Comparison of ENCODE assay signal across 24 cellular contexts in the genomic region with DNA sequence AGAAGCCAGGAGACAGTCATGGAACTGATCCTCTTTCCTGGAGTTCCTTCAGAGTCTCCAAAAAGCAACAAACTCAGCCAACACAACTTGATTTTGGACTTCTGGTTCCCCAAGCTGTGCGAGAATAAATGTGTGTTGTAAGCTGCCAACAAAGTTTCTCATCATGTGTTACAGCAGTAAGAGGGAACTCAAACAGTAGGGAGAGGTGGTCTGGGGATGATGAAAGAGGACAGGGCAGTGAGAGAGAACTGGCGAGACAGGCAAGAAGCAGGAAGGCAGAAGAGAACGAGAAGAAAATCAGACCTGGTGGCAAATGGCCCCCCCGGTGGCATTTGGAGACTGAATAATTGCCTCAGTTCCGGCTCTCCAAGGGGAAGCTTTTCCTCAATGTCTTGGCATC.
DNase-seq lines count a peak whose midpoint lies in the region; FAIRE-seq and TF ChIP-seq lines count a peak whose summit lies in the region.
"Had no signal": no experiment of that assay in that cellular context is flagged by ENCODE, and none has a peak within 500 bp of the region (broad histone marks: within the 10 kb centered on the region; RNA-seq: fewer than 3 reads in every experiment).

No MANE protein-coding gene starts in this region.

- H3K18ac ChIP-seq in H1 (ENCODE audit: extremely low read depth, low read length): no peak overlapping the region

- H2BK20ac ChIP-seq in H1 (ENCODE audit: low read length): no peak overlapping the region

- DNase-seq in NOMO-1 treated with DMSO at 0.1 percent for 48 hours (lab: John Stamatoyannopoulos, UW; ENCODE audit: unreplicated experiment) (peak; percentile 21), NOMO-1 treated with dmso at 0.1 percent for 144 hours (lab: John Stamatoyannopoulos, UW; ENCODE audit: unreplicated experiment) (no peak), H1 (ENCODE audit: low read depth in 1 of 2, low spot score in 2 of 2) (no peak), pons (ENCODE audit: low spot score) (peak; percentile 46), NCI-H2081 treated with DMSO at 0.1 percent for 48 hours (lab: John Stamatoyannopoulos, UW) (no peak), PC-9 (no peak), NCI-H1694 (lab: John Stamatoyannopoulos, UW) (no peak)
- DNase-seq: AML-193; CD4-positive, CD25-positive, alpha-beta regulatory T cell; CD8-positive, alpha-beta memory T cell; COR-L47; DMS 273 treated with DMSO at 0.1 percent for 48 hours; DMS53; DND-41; EL; GM23248; HCEC 1CT; KBM-7 had no signal

- no peaks in the 10 kb centered on the region for H3F3A ChIP-seq in PC-9 (ENCODE audit: insufficient read depth, low read depth)

- TF ChIP-seq CTCF in H1 (IDR thresholded peaks at IDR 0.05; ENCODE audit: control extremely low read depth in 1 of 3, insufficient read depth in 1 of 3, low read depth in 1 of 3, low read length in 3 of 3) (no peak), PC-9 (conservative IDR thresholded peaks at IDR 0.05) (no peak)

- no TSS peak for BruUV-seq in PC-9 (replicated peaks; lab: Mats Ljungman, UMichigan)

- H4K91ac ChIP-seq in H1 (replicated peaks; ENCODE audit: insufficient read length, low read length): no peak overlapping the region

- H3K79me1 ChIP-seq in H1 (ENCODE audit: low read depth, low read length): no peaks in the 10 kb centered on the region

- H3K4me3 ChIP-seq in H1 (ENCODE audit: extremely low read depth in 1 of 4, insufficient read depth in 2 of 4, low read depth in 3 of 4, low read length in 4 of 4) (no peak overlapping the region), PC-9 (no peak overlapping the region)
- H3K4me3 ChIP-seq: A549, BLaER1, GM12878, GM23248 had no signal

- POLR2A ChIA-PET in H1 (lab: Charles Lee; ENCODE audit: partially characterized antibody) (no interaction called here), PC-9 (lab: Charles Lee; ENCODE audit: unreplicated experiment) (no interaction called here)

- H4K5ac ChIP-seq in H1 (ENCODE audit: insufficient read length, low read depth, low read length): no peak overlapping the region

- intact Hi-C loops in PC-9 (cut with micrococcal nuclease; ENCODE audit: unreplicated experiment): no loop called here

- H2BK5ac ChIP-seq in H1 (ENCODE audit: low read depth, low read length): no peak overlapping the region

- no peaks in the 10 kb centered on the region for H3K23me2 ChIP-seq in H1 (ENCODE audit: low read depth, low read length)

- H3K9ac ChIP-seq in H1 (replicated peaks in 1 of 4; ENCODE audit: extremely low read depth in 1 of 4, low read depth in 3 of 4, low read length in 3 of 4): no peak overlapping the region
- H3K9ac ChIP-seq: BLaER1, GM23248 had no signal

- no peak for TF ChIP-seq EP300 in H1 (IDR thresholded peaks at IDR 0.05; ENCODE audit: borderline replicate concordance in 1 of 2, low read depth in 2 of 2, low read length in 2 of 2)

- FAIRE-seq in H1 (lab: Jason Lieb, UNC): no peak
- FAIRE-seq: A549, GM12878, H54, HepG2 had no signal

- no peak overlapping the region for H2BK15ac ChIP-seq in H1 (ENCODE audit: low read length)

- no peak overlapping the region for H3K27ac ChIP-seq in H1 (ENCODE audit: low read depth, low read length)
- H3K27ac ChIP-seq in PC-9: no peak overlapping the region
- H3K27ac ChIP-seq: 22Rv1, A549, BLaER1, GM23248 had no signal

- H3K4me1 ChIP-seq in H1 (replicated peaks in 1 of 4; ENCODE audit: control insufficient read depth in 3 of 4, insufficient read depth in 4 of 4, low read length in 3 of 4): no peaks in the 10 kb centered on the region
- H3K4me1 ChIP-seq in PC-9 (replicated peaks; ENCODE audit: insufficient read depth): no peaks in the 10 kb centered on the region
- H3K4me1 ChIP-seq: A549 had no signal

- no peak overlapping the region for H2BK120ac ChIP-seq in H1 (replicated peaks; ENCODE audit: low read depth, low read length)

- no peaks in the 10 kb centered on the region for H3K27me3 ChIP-seq in H1 (replicated peaks in 1 of 4; ENCODE audit: control insufficient read depth in 3 of 4, extremely low read depth in 1 of 4, insufficient read depth in 3 of 4, low read length in 3 of 4)
- peaks cover 58% of the 10 kb centered on the region for H3K27me3 ChIP-seq in PC-9 (ENCODE audit: insufficient read depth, low read depth)
- H3K27me3 ChIP-seq: BLaER1 had no signal

- no peak overlapping the region for H2BK12ac ChIP-seq in H1 (ENCODE audit: low read depth, low read length)

- H3K4me2 ChIP-seq in H1 (ENCODE audit: insufficient read depth in 1 of 2, low read depth in 2 of 2, low read length in 2 of 2): no peak overlapping the region
- no peak overlapping the region for H3K4me2 ChIP-seq in PC-9
- H3K4me2 ChIP-seq: A549, BLaER1 had no signal

- H2AFZ ChIP-seq in H1 (ENCODE audit: low read length) (peak overlapping the region; percentile 70; the same call in 1 of the 2 replicates), PC-9 (no peak overlapping the region)
- H2AFZ ChIP-seq: GM23248 had no signal

- no peak overlapping the region for H3K56ac ChIP-seq in H1 (replicated peaks; ENCODE audit: insufficient read length, low read depth, low read length)

- no peak overlapping the region for H2AK5ac ChIP-seq in H1 (ENCODE audit: low read depth, low read length)

- no peak overlapping the region for H3K23ac ChIP-seq in H1 (ENCODE audit: insufficient read length)

- no peak overlapping the region for H3K14ac ChIP-seq in H1 (ENCODE audit: insufficient read length)

- H4K20me1 ChIP-seq in H1 (replicated peaks in 1 of 2; ENCODE audit: control insufficient read depth in 1 of 2, insufficient read depth in 2 of 2, low read length in 2 of 2): no peaks in the 10 kb centered on the region
- H4K20me1 ChIP-seq in PC-9 (ENCODE audit: insufficient read depth): no peaks in the 10 kb centered on the region
- H4K20me1 ChIP-seq: BLaER1 had no signal

- H3K9me2 ChIP-seq in PC-9 (ENCODE audit: insufficient read depth): no peaks in the 10 kb centered on the region

- 97% methylated on average over 5 of the region's 5 CpGs; no CpG with 5 or more reads in 1 of the 2 experiments for WGBS in H1 (ENCODE audit: extremely low coverage in 1 of 2, insufficient coverage in 1 of 2, insufficient read length in 1 of 2, insufficient replicate concordance in 2 of 2, low coverage in 1 of 2, low lambda C conversion rate in 2 of 2, missing lambda C conversion rate in 1 of 2), 2 experiments

- H4K8ac ChIP-seq in H1 (ENCODE audit: extremely low read depth, insufficient read depth, low read length): no peak overlapping the region

- no peak for TF ChIP-seq POLR2A in H1 (IDR thresholded peaks at IDR 0.05; ENCODE audit: control extremely low read depth in 1 of 2, low read depth in 2 of 2, low read length in 2 of 2)

- no peaks in the 10 kb centered on the region for H3K36me3 ChIP-seq in H1 (ENCODE audit: control insufficient read depth in 2 of 4, insufficient read depth in 4 of 4, low read length in 3 of 4)
- H3K36me3 ChIP-seq in PC-9 (ENCODE audit: low read depth): no peaks in the 10 kb centered on the region
- H3K36me3 ChIP-seq: BLaER1 had no signal

- TF ChIP-seq RAD21 in H1 (IDR thresholded peaks at IDR 0.05 in 1 of 2, conservative IDR thresholded peaks at IDR 0.05 in 1 of 2; ENCODE audit: low read depth in 2 of 2, low read length in 2 of 2): no peak

- CTCF ChIA-PET in H1 (lab: Charles Lee; ENCODE audit: partially characterized antibody) (interaction anchor here (1.4 to 1.6 kb wide), 2 partner anchors 32 to 61 kb away, joined by 3 to 4 read pairs; no protein-coding TSS in a partner anchor), PC-9 (lab: Charles Lee) (no interaction called here)

- H3K9me3 ChIP-seq in H1 (ENCODE audit: insufficient read depth in 2 of 2, low read depth in 1 of 2, low read length in 1 of 2): peaks cover 0 to 3% of the 10 kb centered on the region in 2 experiments; a peak in 1 of 4 replicates
- H3K9me3 ChIP-seq in PC-9 (ENCODE audit: insufficient read depth, low read depth): no peaks in the 10 kb centered on the region
- H3K9me3 ChIP-seq: A549, BLaER1 had no signal

- H3K79me2 ChIP-seq in H1 (ENCODE audit: control insufficient read depth in 1 of 2, insufficient read depth in 2 of 2, low read length in 2 of 2): no peaks in the 10 kb centered on the region
- no peaks in the 10 kb centered on the region for H3K79me2 ChIP-seq in PC-9 (ENCODE audit: low read depth)

- no peak overlapping the region for H3K4ac ChIP-seq in H1 (replicated peaks; ENCODE audit: insufficient read length, low read depth, low read length)

TF ChIP-seq in H1, 55 proteins besides CTCF, POLR2A, EP300 and RAD21:
- TF ChIP-seq EGR1 (IDR thresholded peaks at IDR 0.05; ENCODE audit: borderline replicate concordance, low read depth, low read length) (no peak), FOSL1 (IDR thresholded peaks at IDR 0.05; ENCODE audit: insufficient read depth, low read depth, low read length) (no peak), EZH2 (IDR thresholded peaks at IDR 0.05; ENCODE audit: low read depth, low read length, severe bottlenecking) (no peak)

Comparison
In these comparisons a context has a peak if more than half of its experiments do, and no peak if none do; other contexts are left out.
1. DNase-seq: peak in NOMO-1 treated with DMSO at 0.1 percent for 48 hours (single experiment) and pons (single experiment); none in NOMO-1 treated with dmso at 0.1 percent for 144 hours (single experiment), H1 (0 of 2), NCI-H2081 treated with DMSO at 0.1 percent for 48 hours (single experiment), PC-9 (0 of 2) and NCI-H1694 (single experiment).